27 cellular contexts compared by ENCODE assay signal in genomic region chr12:114069507-114069906, GRCh38.
"Had no signal": no experiment of that assay in that cellular context is flagged by ENCODE, and none has a peak within 500 bp of the region (broad histone marks: within the 10 kb centered on the region; RNA-seq: fewer than 3 reads in every experiment).

No MANE protein-coding gene starts in this region.

- H3K4me3 ChIP-seq: coronary artery, dorsolateral prefrontal cortex had no signal

- H3K27ac Mint-ChIP-seq: activated CD4-positive, alpha-beta memory T cell treated with anti-CD3 and anti-CD28 coated beads, Interleukin-2, amount 10 ng/mL, durations not matched to agents 7 days and 5 days; activated CD4-positive, alpha-beta T cell treated with anti-CD3 and anti-CD28 coated beads, Interleukin-2, amount 10 ng/mL, durations not matched to agents 7 days and 5 days; activated naive CD8-positive, alpha-beta T cell; activated T-cell treated with anti-CD3 and anti-CD28 coated beads, Interleukin-2, amount 50 U/mL, for 24 hours; activated T-cell treated with anti-CD3 and anti-CD28 coated beads, Interleukin-2, amount 50 U/mL, for 72 hours; dendritic cell treated with granulocyte-macrophage colony-stimulating factor and Interleukin-4, amounts not matched to agents 40 ng/mL and 50 ng/mL, for 4 days; endodermal cell; WTC11 had no signal

- H3K4me1 Mint-ChIP-seq: activated CD4-positive, alpha-beta memory T cell treated with anti-CD3 and anti-CD28 coated beads, Interleukin-2, amount 10 ng/mL, durations not matched to agents 7 days and 5 days; activated CD4-positive, alpha-beta T cell treated with anti-CD3 and anti-CD28 coated beads, Interleukin-2, amount 10 ng/mL, durations not matched to agents 7 days and 5 days; central memory CD8-positive, alpha-beta T cell had no signal

- H3K4me3 Mint-ChIP-seq: activated CD4-positive, alpha-beta memory T cell treated with anti-CD3 and anti-CD28 coated beads, Interleukin-2, amount 10 ng/mL, durations not matched to agents 7 days and 5 days; activated CD4-positive, alpha-beta T cell treated with anti-CD3 and anti-CD28 coated beads, Interleukin-2, amount 10 ng/mL, durations not matched to agents 7 days and 5 days; activated naive CD8-positive, alpha-beta T cell; activated T-cell treated with anti-CD3 and anti-CD28 coated beads, Interleukin-2, amount 50 U/mL, for 24 hours; activated T-cell treated with anti-CD3 and anti-CD28 coated beads, Interleukin-2, amount 50 U/mL, for 72 hours; central memory CD8-positive, alpha-beta T cell; dendritic cell treated with granulocyte-macrophage colony-stimulating factor and Interleukin-4, amounts not matched to agents 40 ng/mL and 50 ng/mL, for 4 days; endodermal cell; WTC11 had no signal

- ATAC-seq: activated T-cell treated with anti-CD3 and anti-CD28 coated beads, Interleukin-2, amount 50 U/mL, for 72 hours; esophagus mucosa; WTC11 had no signal

- H3K9me3 Mint-ChIP-seq: activated CD4-positive, alpha-beta memory T cell treated with anti-CD3 and anti-CD28 coated beads, Interleukin-2, amount 10 ng/mL, durations not matched to agents 7 days and 5 days; activated CD4-positive, alpha-beta T cell treated with anti-CD3 and anti-CD28 coated beads, Interleukin-2, amount 10 ng/mL, durations not matched to agents 7 days and 5 days; activated T-cell treated with anti-CD3 and anti-CD28 coated beads, Interleukin-2, amount 50 U/mL, for 24 hours; central memory CD8-positive, alpha-beta T cell; dendritic cell treated with granulocyte-macrophage colony-stimulating factor and Interleukin-4, amounts not matched to agents 40 ng/mL and 50 ng/mL, for 4 days had no signal

- H3K27me3 Mint-ChIP-seq: activated CD4-positive, alpha-beta memory T cell treated with anti-CD3 and anti-CD28 coated beads, Interleukin-2, amount 10 ng/mL, durations not matched to agents 7 days and 5 days; activated CD4-positive, alpha-beta T cell treated with anti-CD3 and anti-CD28 coated beads, Interleukin-2, amount 10 ng/mL, durations not matched to agents 7 days and 5 days; dendritic cell treated with granulocyte-macrophage colony-stimulating factor and Interleukin-4, amounts not matched to agents 40 ng/mL and 50 ng/mL, for 4 days had no signal

- DNase-seq: activated CD4-positive, alpha-beta memory T cell treated with anti-CD3 and anti-CD28 coated beads, Interleukin-2, amount 10 ng/mL, durations not matched to agents 7 days and 5 days; activated CD4-positive, alpha-beta T cell treated with anti-CD3 and anti-CD28 coated beads for 1 hour; activated CD4-positive, alpha-beta T cell treated with anti-CD3 and anti-CD28 coated beads for 4 hours; activated CD4-positive, alpha-beta T cell treated with anti-CD3 and anti-CD28 coated beads, Interleukin-2, amount 10 ng/mL, durations not matched to agents 7 days and 5 days; activated CD4-positive, alpha-beta T cell treated with anti-CD3 and anti-CD28 coated beads, Interleukin-2, amount 50 U/mL, for 4 hours; activated CD8-positive, alpha-beta memory T cell treated with anti-CD3 and anti-CD28 coated beads, Interleukin-2, amount 50 U/mL, for 48 hours; activated gamma-delta T cell treated with Interleukin-2 at 50 U/mL for 16 hours; activated naive CD4-positive, alpha-beta T cell treated with anti-CD3 and anti-CD28 coated beads, Interleukin-2, amount 50 U/mL, for 16 hours; activated naive CD4-positive, alpha-beta T cell treated with Interleukin-2 at 50 U/mL for 16 hours; activated T-cell treated with anti-CD3 and anti-CD28 coated beads for 4 hours; activated T-cell treated with anti-CD3 and anti-CD28 coated beads, Interleukin-2, amount 50 U/mL, for 24 hours; activated T-cell treated with anti-CD3 and anti-CD28 coated beads, Interleukin-2, amount 50 U/mL, for 72 hours; amniotic stem cell; anterior cingulate cortex; brain microvascular endothelial cell; dorsolateral prefrontal cortex; effector memory CD4-positive, alpha-beta T cell; endodermal cell; foreskin fibroblast; head of caudate nucleus; T-helper 2 cell had no signal

- H3K36me3 Mint-ChIP-seq: activated naive CD8-positive, alpha-beta T cell had no signal
